ENCODE assay signal across 8 cellular contexts in the genomic region with DNA sequence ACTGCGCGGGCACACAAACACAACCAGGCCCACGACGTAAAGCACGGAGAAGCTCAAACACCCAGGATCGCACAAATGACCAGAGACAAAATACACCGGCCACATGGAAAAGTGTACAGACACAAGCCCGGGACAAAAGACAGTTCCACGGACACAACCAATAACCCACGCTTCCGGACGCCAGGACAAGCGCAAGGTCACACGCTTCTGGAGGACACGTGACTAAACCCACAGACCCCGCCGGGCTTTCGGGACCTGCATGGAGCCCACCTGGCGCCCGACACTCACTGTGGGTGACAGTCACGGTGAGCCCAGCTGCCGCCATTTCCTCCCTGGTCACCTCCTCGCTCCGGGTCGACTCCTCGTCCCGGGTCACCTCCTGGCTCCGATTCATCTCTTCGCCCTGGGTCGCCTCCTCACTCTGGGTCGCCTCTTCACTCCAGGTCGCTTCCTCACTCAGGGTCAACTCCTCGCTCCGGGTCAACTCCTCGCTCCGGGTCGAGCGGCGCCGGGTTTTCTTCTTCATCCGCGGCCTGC. TPM values are rescaled to one million over a fixed set of nuclear protein-coding genes. Genes with fewer than 3 reads are reported as not detected.
DNase-seq lines count a peak whose midpoint lies in the region; ATAC-seq lines count a peak whose summit lies in the region.

No MANE protein-coding gene starts in this region.

- intact Hi-C loops in left colon (cut with DNase I, micrococcal nuclease) = no loop called here

- ATAC-seq in GM19395 (IDR thresholded peaks at IDR 0.05; ENCODE audit: unreplicated experiment) (peak; percentile 36), HG03460 (IDR thresholded peaks at IDR 0.05; ENCODE audit: unreplicated experiment) (peak; percentile 38), left colon (peak; percentile 27)

- DNase-seq in CMK (ENCODE audit: low read depth) = peak; percentile 33
- peak; percentile 12 for DNase-seq in T-helper 22 cell (ENCODE audit: low read depth)
- peak; percentile 24 for DNase-seq in central memory CD4-positive, alpha-beta T cell
- peak; percentile 58 to 74 for DNase-seq in left colon
- DNase-seq in stimulated activated CD4-positive, alpha-beta T cell treated with anti-CD3 and anti-CD28 coated beads, Interleukin-1b, Interleukin-23, amount 100 ng/mL, for 24 hours (ENCODE audit: low read depth in 4 of 4, low spot score in 1 of 4) = peak; percentile 8 to 31 (median 20)
- no peak for DNase-seq in epidermal melanocyte (ENCODE audit: insufficient read length, low spot score)

RNA-seq across cellular contexts. Expression of a gene that starts 0.5 kb away (rescaled TPM):
- total RNA-seq in left colon = 100 to 1,000 TPM; 159 to 163 TPM

RNA-seq across cellular contexts. Expression of a gene that starts 0.8 kb away (rescaled TPM):
- 100 to 1,000 TPM in 1 of 2 donors, 10 to 100 TPM in 1; 81.0 to 106 TPM for total RNA-seq in left colon

RNA-seq across cellular contexts. Expression of a gene that starts 24.0 kb away (rescaled TPM):
- total RNA-seq in left colon = 100 to 1,000 TPM in 1 of 2 donors, 10 to 100 TPM in 1; 13.9 to 146 TPM

RNA-seq across cellular contexts. Expression of a gene that starts 26.3 kb away (rescaled TPM):
- 10 to 100 TPM; 35.2 to 38.3 TPM for total RNA-seq in left colon
